1 cellular context compared by ENCODE assay signal in genomic region chr16:30366511-30366910, GRCh38.
TF ChIP-seq lines count a peak whose summit lies in the region.

No MANE protein-coding gene starts in this region.

TF ChIP-seq in neural cell, 6 proteins besides CTCF, POLR2A, EP300 and RAD21 (continued from another document):
- TF ChIP-seq EZH2 (IDR thresholded peaks at IDR 0.05; ENCODE audit: borderline replicate concordance, insufficient read depth, low read length, poor library complexity, severe bottlenecking) (no peak), MXI1 (conservative IDR thresholded peaks at IDR 0.05; ENCODE audit: poor library complexity, severe bottlenecking) (no peak)
